17 cellular contexts compared by ENCODE assay signal in the genomic region with DNA sequence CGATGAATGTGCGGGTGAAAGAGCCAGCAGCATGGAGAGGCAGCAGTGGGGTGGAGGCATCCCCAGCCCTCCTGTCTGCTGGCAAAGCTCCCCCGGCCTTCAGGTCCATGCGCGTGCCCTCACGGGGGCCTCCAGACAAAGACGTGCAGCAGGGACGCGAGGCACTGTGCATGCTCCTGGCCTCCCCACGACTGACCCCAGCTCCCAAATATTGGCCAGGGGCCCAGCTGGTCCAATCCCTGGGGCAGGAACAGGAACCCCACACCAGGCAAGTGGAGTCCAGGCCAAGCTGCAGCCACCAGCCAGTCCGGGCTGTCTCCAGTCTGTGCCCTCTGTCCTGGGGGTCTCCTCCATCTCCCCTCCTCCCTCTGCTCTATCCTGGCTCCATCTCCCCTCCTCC. TPM values are rescaled to one million over a fixed set of nuclear protein-coding genes. Genes with fewer than 3 reads are reported as not detected.
DNase-seq lines count a peak whose midpoint lies in the region; ATAC-seq and TF ChIP-seq lines count a peak whose summit lies in the region.
"Had no signal": no experiment of that assay in that cellular context is flagged by ENCODE, and none has a peak within 500 bp of the region (broad histone marks: within the 10 kb centered on the region; RNA-seq: fewer than 3 reads in every experiment).

No MANE protein-coding gene starts in this region.

- ATAC-seq in left ventricle myocardium superior = no peak
- ATAC-seq: A549 had no signal

- no peak overlapping the region for H3K14ac ChIP-seq in neuronal stem cell (ENCODE audit: low read length)

- DNase-seq in right atrium auricular region (ENCODE audit: low spot score) (peak; percentile 21), left ventricle myocardium superior (no peak), coronary artery (ENCODE audit: low spot score) (peak; percentile 50), neuronal stem cell (ENCODE audit: low spot score) (no peak), GM23248 (no peak), activated T-cell treated with anti-CD3 and anti-CD28 coated beads for 4 hours (no peak), GM20000 (ENCODE audit: low spot score) (no peak), brain microvascular endothelial cell (no peak)
- DNase-seq: COR-L47; NCI-H1930; NCI-H2171; NCI-H446; NK-92 treated with Interleukin-12 subunit alpha and Interleukin-12 subunit beta, amount 100 ng/mL, for 24 hours; OCI-M1; SHP77 treated with DMSO at 0.1 percent for 48 hours had no signal

- no peaks in the 10 kb centered on the region for H3K79me1 ChIP-seq in neuronal stem cell (ENCODE audit: low read depth, low read length)

- no peak overlapping the region for H4K8ac ChIP-seq in neuronal stem cell (ENCODE audit: low read depth, low read length)

- no peak overlapping the region for H2BK15ac ChIP-seq in neuronal stem cell (ENCODE audit: low read length)

- H3K9ac ChIP-seq in neuronal stem cell (ENCODE audit: low read depth, low read length, poor library complexity) = peak overlapping the region; percentile 46
- no peak overlapping the region for H3K9ac ChIP-seq in GM23248

- no peaks in the 10 kb centered on the region for H3K79me2 ChIP-seq in GM23248 (ENCODE audit: insufficient read depth)

- H4K20me1 ChIP-seq in GM23248 (ENCODE audit: insufficient read depth) = no peaks in the 10 kb centered on the region

- H2BK5ac ChIP-seq in neuronal stem cell (ENCODE audit: low read length) = no peak overlapping the region

- H2AFZ ChIP-seq in neuronal stem cell (ENCODE audit: low read length) (no peak overlapping the region), GM23248 (no peak overlapping the region)

- in situ Hi-C loops in GM23248 (cut with MboI) = no loop called here
- in situ Hi-C loops in brain microvascular endothelial cell (cut with HindIII; ENCODE audit: low pct_ligation_motif_present, low sequenced_read_pairs) = no loop called here

- intact Hi-C loops in left ventricle myocardium superior (cut with micrococcal nuclease) = no loop called here

- H3K4me2 ChIP-seq in neuronal stem cell (ENCODE audit: insufficient read depth, low read length, poor library complexity, severe bottlenecking) (no peak overlapping the region), GM23248 (ENCODE audit: unreplicated experiment) (no peak overlapping the region)
- H3K4me2 ChIP-seq: A549 had no signal

- H3K27me3 ChIP-seq in right atrium auricular region (no peaks in the 10 kb centered on the region), neuronal stem cell (ENCODE audit: control insufficient read depth in 3 of 3, insufficient read depth in 3 of 3, low read depth in 1 of 3, low read length in 3 of 3) (no peaks in the 10 kb centered on the region), GM23248 (replicated peaks; ENCODE audit: insufficient read depth) (no peaks in the 10 kb centered on the region), brain microvascular endothelial cell (replicated peaks) (no peaks in the 10 kb centered on the region)

- H3K27ac ChIP-seq in right atrium auricular region (no peak overlapping the region), coronary artery (no peak overlapping the region), neuronal stem cell (replicated peaks; ENCODE audit: low read length) (no peak overlapping the region), GM23248 (no peak overlapping the region), brain microvascular endothelial cell (no peak overlapping the region)
- H3K27ac ChIP-seq: A549 had no signal

- H3K23ac ChIP-seq in neuronal stem cell (ENCODE audit: low read depth, low read length, poor library complexity) = no peak overlapping the region

- no peak overlapping the region for H3K4ac ChIP-seq in neuronal stem cell (ENCODE audit: low read length)

- no peak overlapping the region for H4K91ac ChIP-seq in neuronal stem cell (ENCODE audit: low read depth, low read length, poor library complexity)

- H3F3A ChIP-seq in GM23248 (ENCODE audit: insufficient read depth) = no peaks in the 10 kb centered on the region

- H3K36me3 ChIP-seq in right atrium auricular region (no peaks in the 10 kb centered on the region), neuronal stem cell (replicated peaks in 1 of 2; ENCODE audit: control insufficient read depth in 2 of 2, insufficient read depth in 2 of 2, low read length in 2 of 2) (peaks cover 43 to 62% of the 10 kb centered on the region in 2 donors), GM23248 (ENCODE audit: low read depth) (no peaks in the 10 kb centered on the region), brain microvascular endothelial cell (replicated peaks) (no peaks in the 10 kb centered on the region)

- H2BK12ac ChIP-seq in neuronal stem cell (ENCODE audit: low read length) = no peak overlapping the region

- no CpG with 5 or more reads among the region's 11 CpGs for WGBS in neuronal stem cell (ENCODE audit: extremely low coverage in 2 of 2, insufficient read length in 2 of 2, insufficient replicate concordance in 1 of 2), 2 donors
- 81 to 82% methylated on average over 10 to 11 of the region's 11 CpGs for WGBS in GM23248 (ENCODE audit: low coverage in 1 of 2, low lambda C conversion rate in 2 of 2, missing lambda C conversion rate in 2 of 2), 2 experiments

- no peaks in the 10 kb centered on the region for H3K9me2 ChIP-seq in GM23248 (ENCODE audit: insufficient read depth)

- H3K9me3 ChIP-seq in right atrium auricular region (no peaks in the 10 kb centered on the region), neuronal stem cell (replicated peaks in 1 of 2; ENCODE audit: control insufficient read depth in 2 of 2, insufficient read depth in 1 of 2, low read depth in 1 of 2, low read length in 2 of 2) (peaks cover 0 to 3% of the 10 kb centered on the region in 2 donors), GM23248 (ENCODE audit: low read depth) (no peaks in the 10 kb centered on the region)
- H3K9me3 ChIP-seq: A549 had no signal

- H3K4me3 ChIP-seq in right atrium auricular region (no peak overlapping the region), coronary artery (no peak overlapping the region), neuronal stem cell (ENCODE audit: low read length in 2 of 2) (no peak overlapping the region), GM23248 (no peak overlapping the region), brain microvascular endothelial cell (ENCODE audit: low read depth, low read length) (no peak overlapping the region)
- H3K4me3 ChIP-seq: A549 had no signal

- H2BK120ac ChIP-seq in neuronal stem cell (ENCODE audit: low read depth, low read length) = no peak overlapping the region

- TF ChIP-seq CTCF in right atrium auricular region (IDR thresholded peaks at IDR 0.05) (no peak), coronary artery (IDR thresholded peaks at IDR 0.05) (no peak), GM20000 (IDR thresholded peaks at IDR 0.05; ENCODE audit: extremely low read depth, missing control alignments) (no peak), brain microvascular endothelial cell (IDR thresholded peaks at IDR 0.05; ENCODE audit: low read depth, low read length, missing control alignments) (no peak)

- no peak overlapping the region for H2AK5ac ChIP-seq in neuronal stem cell (ENCODE audit: low read depth, low read length)

- H3K4me1 ChIP-seq in right atrium auricular region (no peaks in the 10 kb centered on the region), neuronal stem cell (ENCODE audit: control insufficient read depth in 2 of 2, insufficient read depth in 1 of 2, low read depth in 1 of 2, low read length in 2 of 2) (peaks cover 0 to 8% of the 10 kb centered on the region in 2 donors), GM23248 (ENCODE audit: insufficient read depth) (peaks cover 8% of the 10 kb centered on the region)
- H3K4me1 ChIP-seq: A549 had no signal

- no peak overlapping the region for H3K18ac ChIP-seq in neuronal stem cell (ENCODE audit: low read length)

RNA-seq across cellular contexts. Expression of a gene that starts 33.5 kb away (rescaled TPM):
- total RNA-seq in right atrium auricular region (10 to 100 TPM in 1 of 2 donors, 1 to 10 TPM in 1; 7.7 to 51.0 TPM), left ventricle myocardium superior (107 TPM)
- polyA plus RNA-seq in neuronal stem cell (2013, experiment 1 of 2) = 0.03 TPM
- polyA plus RNA-seq in neuronal stem cell (2013, experiment 2 of 2) = not detected
- total RNA-seq in GM23248 (2014; rRNA removed; shearing (Covaris generic)) = not detected in 2 replicates
- not detected in 2 replicates for polyA plus RNA-seq in GM23248 (2016; fragmentation: Nextera tagmentation; extraction: Ambion mirVana)
- total RNA-seq: RPMI7951 had no signal
- polyA plus RNA-seq: A549 had no signal

Comparison
In these comparisons a context has a peak if more than half of its experiments do, and no peak if none do; other contexts are left out.
1. DNase-seq: peak in right atrium auricular region (single experiment) and coronary artery (single experiment); none in left ventricle myocardium superior (single experiment), neuronal stem cell (single experiment), GM23248 (single experiment), activated T-cell treated with anti-CD3 and anti-CD28 coated beads for 4 hours (single experiment), GM20000 (single experiment) and brain microvascular endothelial cell (single experiment).